Comparison of ENCODE assay signal across 28 cellular contexts in the genomic region with DNA sequence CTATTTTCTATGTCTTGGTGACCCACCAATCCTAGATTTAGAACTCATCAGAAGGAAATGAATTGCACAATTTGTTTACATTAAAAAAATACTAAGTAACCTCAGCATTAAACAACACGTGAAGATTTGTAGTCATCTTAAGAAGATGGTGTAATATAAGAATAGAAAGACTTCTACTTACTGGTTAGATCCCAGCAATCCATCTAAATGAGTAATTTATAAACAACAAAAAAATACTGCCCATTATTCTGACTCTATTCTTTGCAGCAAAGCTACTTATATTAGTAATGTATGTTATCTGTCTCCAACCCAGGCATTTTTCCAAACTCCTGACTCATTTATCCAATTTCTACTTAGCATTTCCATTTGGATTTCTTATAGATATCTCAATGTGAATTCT.
A peak's percentile ranks its signal among the peaks of the same experiment; 100 is the strongest.
DNase-seq lines count a peak whose midpoint lies in the region; ATAC-seq and TF ChIP-seq lines count a peak whose summit lies in the region.
"Had no signal": no experiment of that assay in that cellular context is flagged by ENCODE, and none has a peak within 500 bp of the region (broad histone marks: within the 10 kb centered on the region; RNA-seq: fewer than 3 reads in every experiment).

No MANE protein-coding gene starts in this region.

- H3K79me2 ChIP-seq in GM23248 (ENCODE audit: insufficient read depth): no peaks in the 10 kb centered on the region
- H3K79me2 ChIP-seq in osteoblast (ENCODE audit: insufficient read depth, low read length): no peaks in the 10 kb centered on the region
- H3K79me2 ChIP-seq: hepatocyte had no signal

- H4K20me1 ChIP-seq in GM23248 (ENCODE audit: insufficient read depth) (no peaks in the 10 kb centered on the region), osteoblast (ENCODE audit: insufficient read depth, low read length) (no peaks in the 10 kb centered on the region)

- H3K9me3 ChIP-seq in GM23248 (ENCODE audit: low read depth) (no peaks in the 10 kb centered on the region), osteoblast (ENCODE audit: low read depth, low read length) (no peaks in the 10 kb centered on the region)
- H3K9me3 ChIP-seq: Caco-2, mucosa of descending colon had no signal

- no peak for ATAC-seq in GM18861 (IDR thresholded peaks at IDR 0.05; ENCODE audit: unreplicated experiment)
- ATAC-seq: mucosa of descending colon; natural killer cell treated with Interleukin-12 subunit alpha and Interleukin-12 subunit beta and Interleukin-15 and Interleukin-18, amount 100 ng/mL, for 72 hours; stimulated activated naive B cell treated with anti-CD40 and anti-IgM and Interleukin-4, amounts not matched to agents 10 μg/mL and 1 μg/mL and 100 μg/mL, for 72 hours had no signal

- H3K9ac ChIP-seq in GM23248: no peak overlapping the region

- H2AFZ ChIP-seq in GM23248: no peak overlapping the region
- no peak overlapping the region for H2AFZ ChIP-seq in osteoblast (ENCODE audit: low read length)
- H2AFZ ChIP-seq: hepatocyte had no signal

- H3K4me3 ChIP-seq in GM23248: no peak overlapping the region
- no peak overlapping the region for H3K4me3 ChIP-seq in fibroblast of mammary gland (ENCODE audit: control insufficient read depth, low read depth, low read length)
- no peak overlapping the region for H3K4me3 ChIP-seq in osteoblast (ENCODE audit: insufficient read depth, low read length)
- H3K4me3 ChIP-seq: hepatocyte, lung, mucosa of descending colon had no signal

- DNase-seq in GM23248: peak; percentile 61
- peak; percentile 58 for DNase-seq in NCI-H226
- DNase-seq in fibroblast of mammary gland (ENCODE audit: low read depth): peak; percentile 81
- peak; percentile 11 for DNase-seq in osteoblast (ENCODE audit: insufficient read length, low spot score, missing footprints)
- no peak for DNase-seq in NCI-H446 treated with DMSO at 0.1 percent for 48 hours (lab: John Stamatoyannopoulos, UW)
- no peak for DNase-seq in HuH-7 (ENCODE audit: low spot score)
- DNase-seq in ecto neural progenitor cell (ENCODE audit: low spot score): no peak
- DNase-seq: activated CD4-positive, alpha-beta T cell treated with anti-CD3 and anti-CD28 coated beads for 4 hours; activated T-cell treated with anti-CD3 and anti-CD28 coated beads for 4 hours; amygdala; Caco-2; DMS53; GDM1; GOT3; mucosa of descending colon; NCI-H1417; NCI-H2029; NCI-H526 treated with DMSO at 0.1 percent for 48 hours; SIG-M5; stimulated activated naive B cell treated with anti-CD40 and anti-IgM and Interleukin-4, amounts not matched to agents 10 μg/mL and 1 μg/mL and 100 μg/mL, for 72 hours; substantia nigra; trophoblast cell; WERI-Rb-1 had no signal

- no peaks in the 10 kb centered on the region for H3K36me3 ChIP-seq in GM23248 (ENCODE audit: low read depth)
- no peaks in the 10 kb centered on the region for H3K36me3 ChIP-seq in osteoblast (ENCODE audit: insufficient read depth, low read length)
- H3K36me3 ChIP-seq: WERI-Rb-1 had no signal

- peaks cover 6% of the 10 kb centered on the region; the same call in 1 of the 2 replicates for H3F3A ChIP-seq in GM23248 (ENCODE audit: insufficient read depth)

- WGBS in GM23248 (ENCODE audit: low coverage in 1 of 2, low lambda C conversion rate in 2 of 2, missing lambda C conversion rate in 2 of 2), 2 experiments: 13 to 16% methylated on average over 1 of the region's 1 CpG

- H3K27ac ChIP-seq in GM23248 (no peak overlapping the region), osteoblast (ENCODE audit: low read depth, low read length) (no peak overlapping the region)
- H3K27ac ChIP-seq: epithelial cell of prostate, hepatocyte, WERI-Rb-1 had no signal

- no peaks in the 10 kb centered on the region for H3K9me2 ChIP-seq in GM23248 (ENCODE audit: insufficient read depth)

- H3K4me2 ChIP-seq in GM23248 (ENCODE audit: unreplicated experiment) (no peak overlapping the region), osteoblast (ENCODE audit: insufficient read depth, low read length) (no peak overlapping the region)
- H3K4me2 ChIP-seq: hepatocyte had no signal

- H3K4me1 ChIP-seq in GM23248 (ENCODE audit: insufficient read depth): 0 out of 2 replicates have a peak, but pooled peaks cover 9% of the 10 kb centered on the region
- no peaks in the 10 kb centered on the region for H3K4me1 ChIP-seq in osteoblast (ENCODE audit: insufficient read depth, low read length)

- in situ Hi-C loops in GM23248 (cut with MboI): loop anchor here (10.0 kb wide), 1 partner anchor 239 kb away; no protein-coding TSS in a partner anchor

- no peak for TF ChIP-seq CTCF in fibroblast of mammary gland (conservative IDR thresholded peaks at IDR 0.05; ENCODE audit: control insufficient read depth, insufficient read depth, low read depth, low read length)
- no peak for TF ChIP-seq CTCF in osteoblast (IDR thresholded peaks at IDR 0.05; ENCODE audit: extremely low read depth, low read depth, low read length)

- H3K27me3 ChIP-seq in GM23248 (replicated peaks; ENCODE audit: insufficient read depth) (no peaks in the 10 kb centered on the region), osteoblast (ENCODE audit: insufficient read depth, low read length) (no peaks in the 10 kb centered on the region)
- H3K27me3 ChIP-seq: hepatocyte had no signal

Comparison
In these comparisons a context has a peak if more than half of its experiments do, and no peak if none do; other contexts are left out.
1. DNase-seq: peak in GM23248 (single experiment), NCI-H226 (single experiment), fibroblast of mammary gland (single experiment) and osteoblast (single experiment); none in NCI-H446 treated with DMSO at 0.1 percent for 48 hours (single experiment), HuH-7 (single experiment) and ecto neural progenitor cell (single experiment).